Comparison of ENCODE assay signal across 8 cellular contexts in genomic region chr1:29698033-29698432, GRCh38.
A peak's percentile ranks its signal among the peaks of the same experiment; 100 is the strongest.
DNase-seq lines count a peak whose midpoint lies in the region; ATAC-seq and TF ChIP-seq lines count a peak whose summit lies in the region.

No MANE protein-coding gene starts in this region.

- H3K36me3 Mint-ChIP-seq in stimulated activated memory B cell treated with anti-CD40 and anti-IgM and Interleukin-4, amounts not matched to agents 10 μg/mL and 1 μg/mL and 100 μg/mL, for 72 hours, result no peaks in the 10 kb centered on the region

- no peaks in the 10 kb centered on the region for H3K4me1 Mint-ChIP-seq in stimulated activated memory B cell treated with anti-CD40 and anti-IgM and Interleukin-4, amounts not matched to agents 10 μg/mL and 1 μg/mL and 100 μg/mL, for 72 hours

- H3K4me3 ChIP-seq in foreskin fibroblast (ENCODE audit: low read depth in 1 of 2, low read length in 2 of 2), result no peak overlapping the region

- no peak overlapping the region for H3K27ac Mint-ChIP-seq in stimulated activated memory B cell treated with anti-CD40 and anti-IgM and Interleukin-4, amounts not matched to agents 10 μg/mL and 1 μg/mL and 100 μg/mL, for 72 hours

- H3K9me3 Mint-ChIP-seq in stimulated activated memory B cell treated with anti-CD40 and anti-IgM and Interleukin-4, amounts not matched to agents 10 μg/mL and 1 μg/mL and 100 μg/mL, for 72 hours, result peaks cover 5% of the 10 kb centered on the region

- POLR2A ChIA-PET in RWPE1 (lab: Yijun Ruan, JAX; ENCODE audit: low non-redundant PET), result no interaction called here

- TF ChIP-seq CTCF in 22Rv1 (IDR thresholded peaks at IDR 0.05), result 0 out of 2 replicates have a peak, but pooled peaks have one; percentile 22
- TF ChIP-seq CTCF in GM12872 (IDR thresholded peaks at IDR 0.05; ENCODE audit: insufficient read depth, low read depth, low read length), result peak; percentile 41; the same call in 2 of the 3 replicates
- TF ChIP-seq CTCF in RWPE1 (conservative IDR thresholded peaks at IDR 0.05; ENCODE audit: low read depth), result peak; percentile 34
- peak; percentile 87 for TF ChIP-seq CTCF in foreskin fibroblast (IDR thresholded peaks at IDR 0.05; ENCODE audit: low read depth, low read length)

- peak; percentile 70 for DNase-seq in RWPE1 (ENCODE audit: low spot score)
- DNase-seq in foreskin fibroblast, result peak; percentile 68 to 83

- CTCF ChIA-PET in RWPE1 (lab: Yijun Ruan, JAX), result interaction anchor here (0.5 to 0.6 kb wide), 2 partner anchors 9 to 237 kb away, joined by 3 to 4 read pairs; no protein-coding TSS in a partner anchor

- peaks cover 22% of the 10 kb centered on the region for H3K27me3 Mint-ChIP-seq in stimulated activated memory B cell treated with anti-CD40 and anti-IgM and Interleukin-4, amounts not matched to agents 10 μg/mL and 1 μg/mL and 100 μg/mL, for 72 hours

- H3K27ac ChIP-seq in 22Rv1 (no peak overlapping the region), RWPE1 (no peak overlapping the region)

- H3K4me3 Mint-ChIP-seq in stimulated activated memory B cell treated with anti-CD40 and anti-IgM and Interleukin-4, amounts not matched to agents 10 μg/mL and 1 μg/mL and 100 μg/mL, for 72 hours, result no peak overlapping the region

- ATAC-seq in GM18907 (IDR thresholded peaks at IDR 0.05; ENCODE audit: unreplicated experiment) (no peak), GM21390 (IDR thresholded peaks at IDR 0.05; ENCODE audit: unreplicated experiment) (no peak), HG03460 (IDR thresholded peaks at IDR 0.05; ENCODE audit: unreplicated experiment) (no peak)
- ATAC-seq in stimulated activated memory B cell treated with anti-CD40 and anti-IgM and Interleukin-4, amounts not matched to agents 10 μg/mL and 1 μg/mL and 100 μg/mL, for 72 hours, result no peak

Comparison
In these comparisons a context has a peak if more than half of its experiments do, and no peak if none do; other contexts are left out.
1. CTCF ChIP-seq: peak in every context shown above with its lines; median percentile 87 in foreskin fibroblast; 41 in GM12872; 34 in RWPE1; 22 in 22Rv1.